Comparison of ENCODE assay signal across 9 cellular contexts in the genomic region with DNA sequence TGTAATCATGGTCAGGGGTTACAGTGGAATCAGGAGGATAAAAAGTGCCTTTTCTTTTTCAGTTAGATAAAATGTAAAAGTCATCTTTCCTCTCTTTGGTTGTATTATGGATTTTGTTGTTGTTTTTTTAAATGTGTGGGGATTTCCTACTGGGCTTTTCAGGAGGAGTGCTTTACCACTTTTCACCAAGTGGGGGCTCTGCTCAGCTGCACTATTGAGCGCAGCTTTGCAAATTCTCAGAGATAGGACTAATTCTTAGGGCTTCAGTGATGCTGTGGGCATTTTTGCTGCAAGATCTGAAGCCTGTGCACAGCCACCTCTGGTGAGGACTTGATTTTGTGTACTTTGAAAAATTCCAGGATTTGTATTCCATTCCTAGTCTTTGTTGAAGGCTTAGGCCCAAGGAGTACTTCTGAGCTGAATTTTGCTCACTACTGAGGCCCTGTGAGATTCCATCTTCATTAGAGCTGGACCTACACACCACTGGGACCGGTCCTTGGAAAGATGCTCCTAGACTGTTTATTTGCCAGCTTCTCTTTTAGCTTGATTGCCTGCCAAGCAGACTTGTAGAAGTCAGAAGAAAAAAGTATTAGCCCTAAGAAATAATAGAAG. TPM values are rescaled to one million over a fixed set of nuclear protein-coding genes. Genes with fewer than 3 reads are reported as not detected.
DNase-seq lines count a peak whose midpoint lies in the region; ATAC-seq and TF ChIP-seq lines count a peak whose summit lies in the region.
"Had no signal": no experiment of that assay in that cellular context is flagged by ENCODE, and none has a peak within 500 bp of the region (broad histone marks: within the 10 kb centered on the region; RNA-seq: fewer than 3 reads in every experiment).

No MANE protein-coding gene starts in this region.

- H3K36me3 ChIP-seq in Loucy (ENCODE audit: insufficient read depth, low read length) (no peaks in the 10 kb centered on the region), aorta (ENCODE audit: control insufficient read depth in 1 of 2, insufficient read depth in 2 of 2, low read length in 1 of 2) (no peaks in the 10 kb centered on the region)

- H3K27ac Mint-ChIP-seq in chondrocyte (ENCODE audit: unreplicated experiment) (no peak overlapping the region), nephron progenitor cell (no peak overlapping the region)

- no peaks in the 10 kb centered on the region for H3K9me2 ChIP-seq in Loucy (replicated peaks; ENCODE audit: low read depth, low read length)

- H3K36me3 Mint-ChIP-seq in chondrocyte (ENCODE audit: low read depth) (no peaks in the 10 kb centered on the region), nephron progenitor cell (ENCODE audit: low read depth) (no peaks in the 10 kb centered on the region)

- H3K4me1 ChIP-seq in Loucy (ENCODE audit: insufficient read depth, low read length, poor library complexity, severe bottlenecking) (peaks cover 14% of the 10 kb centered on the region), aorta (ENCODE audit: control insufficient read depth in 1 of 2, insufficient read depth in 2 of 2, low read length in 2 of 2) (no peaks in the 10 kb centered on the region)

- no peak overlapping the region for H3K4me2 ChIP-seq in Loucy (ENCODE audit: low read depth, low read length, poor library complexity, severe bottlenecking)

- no peak overlapping the region for H2AFZ ChIP-seq in Loucy (ENCODE audit: low read length)

- no peaks in the 10 kb centered on the region for H3F3A ChIP-seq in Loucy (ENCODE audit: low read depth)

- peaks cover 5% of the 10 kb centered on the region for H3K79me2 ChIP-seq in Loucy (ENCODE audit: insufficient read depth, low read length)

- TF ChIP-seq CTCF in Loucy (conservative IDR thresholded peaks at IDR 0.05; ENCODE audit: low read length) (peak; percentile 75), chondrocyte (IDR thresholded peaks at IDR 0.05) (peak; percentile 82), nephron progenitor cell (IDR thresholded peaks at IDR 0.05) (peak; percentile 73)

- H3K9me3 ChIP-seq in Loucy (ENCODE audit: insufficient read depth, low read depth, low read length) (no peaks in the 10 kb centered on the region), aorta (ENCODE audit: control insufficient read depth, low read length) (no peaks in the 10 kb centered on the region)

- no peak overlapping the region for H3K9ac ChIP-seq in Loucy (ENCODE audit: low read depth, low read length, poor library complexity, severe bottlenecking)

- H3K27me3 Mint-ChIP-seq in chondrocyte (ENCODE audit: low read depth) = no peaks in the 10 kb centered on the region
- H3K27me3 Mint-ChIP-seq in nephron progenitor cell (ENCODE audit: low read depth, poor library complexity) = peaks cover 41% of the 10 kb centered on the region
- H3K27me3 Mint-ChIP-seq: CD4-positive, alpha-beta memory T cell had no signal

- H3K4me3 ChIP-seq in Loucy (ENCODE audit: low read length, poor library complexity, severe bottlenecking) (no peak overlapping the region), aorta (ENCODE audit: low read length in 2 of 2) (no peak overlapping the region)

- no peak for ATAC-seq in HG03439 (IDR thresholded peaks at IDR 0.05; ENCODE audit: unreplicated experiment)
- no peak for ATAC-seq in aorta (ENCODE audit: low FRiP score)

- intact Hi-C loops in aorta (cut with DNase I) = no loop called here

- peaks cover under 1% of the 10 kb centered on the region for H4K20me1 ChIP-seq in Loucy (ENCODE audit: insufficient read depth, low read length, poor library complexity, severe bottlenecking)

- H3K4me3 Mint-ChIP-seq in chondrocyte (ENCODE audit: unreplicated experiment) (no peak overlapping the region), nephron progenitor cell (no peak overlapping the region)
- H3K4me3 Mint-ChIP-seq: CD4-positive, alpha-beta memory T cell had no signal

- H3K9me3 Mint-ChIP-seq in chondrocyte (ENCODE audit: low read depth) (no peaks in the 10 kb centered on the region), nephron progenitor cell (no peaks in the 10 kb centered on the region)
- H3K9me3 Mint-ChIP-seq: CD4-positive, alpha-beta memory T cell had no signal

- H3K4me1 Mint-ChIP-seq in chondrocyte (ENCODE audit: low read depth) (peaks cover 10% of the 10 kb centered on the region), nephron progenitor cell (peaks cover 14% of the 10 kb centered on the region)

- H3K27me3 ChIP-seq in Loucy (ENCODE audit: insufficient read depth, low read length, poor library complexity, severe bottlenecking) (no peaks in the 10 kb centered on the region), aorta (ENCODE audit: control insufficient read depth in 1 of 2, insufficient read depth in 2 of 2, low read length in 1 of 2) (no peaks in the 10 kb centered on the region)

- H3K27ac ChIP-seq in aorta (ENCODE audit: low read depth in 1 of 2, low read length in 2 of 2) = no peak overlapping the region

- peak; percentile 14 for DNase-seq in NCI-H2227 (lab: John Stamatoyannopoulos, UW; ENCODE audit: unreplicated experiment)
- no peak for DNase-seq in NCI-H2227 treated with DMSO at 0.1 percent for 48 hours (lab: John Stamatoyannopoulos, UW)
- no peak for DNase-seq in chondrocyte (ENCODE audit: low spot score)
- DNase-seq in nephron progenitor cell = peak; percentile 59
- no peak for DNase-seq in aorta
- no peak for DNase-seq in T-helper 1 cell

- WGBS in aorta, 2 donors = 49 to 56% methylated on average over 2 of the region's 2 CpGs

RNA-seq across cellular contexts. Expression of a gene that starts 7.5 kb away (rescaled TPM):
- 25.7 to 28.9 TPM (median 26.9 TPM) in 3 replicates for total RNA-seq in chondrocyte
- 10 to 100 TPM; 26.6 to 27.6 TPM for total RNA-seq in aorta
- 10 to 100 TPM; 18.2 to 30.0 TPM for polyA plus RNA-seq in aorta

Comparison
In these comparisons a context has a peak if more than half of its experiments do, and no peak if none do; other contexts are left out.
1. DNase-seq: peak in NCI-H2227 (single experiment) and nephron progenitor cell (single experiment); none in NCI-H2227 treated with DMSO at 0.1 percent for 48 hours (single experiment), chondrocyte (single experiment), aorta (0 of 2) and T-helper 1 cell (0 of 5).
2. Peak in every context shown above with its lines, with median percentiles within 50 percentile points of each other: CTCF ChIP-seq.